8 cellular contexts compared by ENCODE assay signal in genomic region chr19:3969435-3970312, GRCh38.
DNase-seq lines count a peak whose midpoint lies in the region; ATAC-seq lines count a peak whose summit lies in the region.

No MANE protein-coding gene starts in this region.

- no peaks in the 10 kb centered on the region for H3K27me3 ChIP-seq in HUES48 (ENCODE audit: control insufficient read depth, insufficient read depth, low read length)
- no peaks in the 10 kb centered on the region for H3K27me3 ChIP-seq in iPS-20b (ENCODE audit: insufficient read depth, low read length)

- peak overlapping the region; percentile 89 for H3K4me3 Mint-ChIP-seq in stimulated activated naive CD8-positive, alpha-beta T cell treated with anti-CD3 and anti-CD28 coated beads, Interleukin-15, amount 100 ng/mL, for 72 hours

- DNase-seq in AG20443 (ENCODE audit: low spot score) (peak; percentile 50), NCI-H526 treated with DMSO at 0.1 percent for 48 hours (lab: John Stamatoyannopoulos, UW) (no peak), hippocampal formation (lab: John Stamatoyannopoulos, UW) (no peak)
- no peak for DNase-seq in stimulated activated naive CD8-positive, alpha-beta T cell treated with anti-CD3 and anti-CD28 coated beads, Interleukin-15, amount 100 ng/mL, for 72 hours

- H3K4me1 ChIP-seq in HUES48 (ENCODE audit: control insufficient read depth, insufficient read depth, low read length) (peaks cover 16% of the 10 kb centered on the region), iPS-20b (ENCODE audit: insufficient read depth, low read length) (peaks cover 12% of the 10 kb centered on the region; the same call in 1 of the 2 replicates)

- peaks cover 32% of the 10 kb centered on the region for H3K4me1 Mint-ChIP-seq in stimulated activated naive CD8-positive, alpha-beta T cell treated with anti-CD3 and anti-CD28 coated beads, Interleukin-15, amount 100 ng/mL, for 72 hours

- H3K9ac ChIP-seq in HUES48 (ENCODE audit: low read depth, low read length): peak overlapping the region; percentile 87
- peak overlapping the region; percentile 97 for H3K9ac ChIP-seq in iPS-20b (ENCODE audit: low read depth, low read length)

- H3K36me3 ChIP-seq in HUES48 (ENCODE audit: control insufficient read depth, insufficient read depth, low read length) (peaks cover 47% of the 10 kb centered on the region), iPS-20b (ENCODE audit: insufficient read depth, low read depth, low read length) (peaks cover 48% of the 10 kb centered on the region)

- H3K27me3 Mint-ChIP-seq in stimulated activated naive CD8-positive, alpha-beta T cell treated with anti-CD3 and anti-CD28 coated beads, Interleukin-15, amount 100 ng/mL, for 72 hours: no peaks in the 10 kb centered on the region

- ATAC-seq in stimulated activated naive CD8-positive, alpha-beta T cell treated with anti-CD3 and anti-CD28 coated beads, Interleukin-15, amount 100 ng/mL, for 72 hours: no peak
- no peak for ATAC-seq in HG03432 (IDR thresholded peaks at IDR 0.05; ENCODE audit: unreplicated experiment)

- H3K27ac ChIP-seq in HUES48 (ENCODE audit: low read depth, low read length) (peak overlapping the region; percentile 98), angular gyrus (ENCODE audit: low read depth, low read length) (peak overlapping the region; percentile 64), iPS-20b (ENCODE audit: low read length) (peak overlapping the region; percentile 68)

- peak overlapping the region; percentile 87 to 94 for H3K27ac Mint-ChIP-seq in stimulated activated naive CD8-positive, alpha-beta T cell treated with anti-CD3 and anti-CD28 coated beads, Interleukin-15, amount 100 ng/mL, for 72 hours

- H3K4me3 ChIP-seq in HUES48 (ENCODE audit: low read depth, low read length) (peak overlapping the region; percentile 85), iPS-20b (ENCODE audit: low read length) (peak overlapping the region; percentile 94)

- H3K9me3 Mint-ChIP-seq in stimulated activated naive CD8-positive, alpha-beta T cell treated with anti-CD3 and anti-CD28 coated beads, Interleukin-15, amount 100 ng/mL, for 72 hours: no peaks in the 10 kb centered on the region

- H3K9me3 ChIP-seq in HUES48 (ENCODE audit: control insufficient read depth, insufficient read depth, low read length) (no peaks in the 10 kb centered on the region), iPS-20b (ENCODE audit: insufficient read depth, low read depth, low read length) (no peaks in the 10 kb centered on the region)
